ENCODE assay signal across 8 cellular contexts in the genomic region with DNA sequence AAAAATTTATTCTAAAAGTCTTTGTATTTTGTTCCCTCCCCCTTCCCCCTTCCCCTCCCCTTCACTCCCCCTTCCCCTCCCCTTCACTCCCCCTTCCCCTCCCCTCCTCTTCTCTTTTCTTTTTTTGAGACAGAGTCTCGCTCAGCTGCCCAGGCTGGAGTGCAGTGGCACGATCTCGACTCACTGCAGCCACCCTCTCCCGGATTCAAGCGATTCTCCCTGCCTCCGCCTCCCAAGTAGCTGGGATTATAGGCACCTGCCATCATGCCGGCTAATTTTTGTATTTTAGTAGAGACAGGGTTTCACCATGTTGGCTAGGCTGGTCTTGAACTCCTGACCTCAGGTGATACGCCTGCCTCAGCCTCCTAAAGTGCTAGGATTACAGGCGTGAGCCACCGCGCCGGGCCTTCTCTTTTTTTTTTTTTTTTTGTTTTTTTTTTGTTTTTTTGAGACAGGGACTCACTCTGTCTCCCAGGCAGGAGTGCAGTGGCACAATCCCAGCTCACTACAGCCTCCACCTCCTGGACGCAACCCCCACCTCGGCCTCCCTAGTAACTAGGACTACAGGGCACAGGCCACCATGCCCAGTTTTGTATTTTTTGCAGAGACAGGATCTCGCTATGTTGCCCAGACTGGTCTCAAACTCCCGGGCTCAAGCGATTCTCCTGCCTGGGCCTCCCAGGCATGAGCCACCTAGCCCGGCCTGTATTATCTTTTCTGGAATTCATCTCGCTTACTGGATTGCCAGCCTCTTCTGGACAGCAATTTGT. TPM values are rescaled to one million over a fixed set of nuclear protein-coding genes. Genes with fewer than 3 reads are reported as not detected.
A peak's percentile ranks its signal among the peaks of the same experiment; 100 is the strongest.
DNase-seq lines count a peak whose midpoint lies in the region; ATAC-seq and TF ChIP-seq lines count a peak whose summit lies in the region.

No MANE protein-coding gene starts in this region.

- peaks cover 20% of the 10 kb centered on the region for H3K4me1 Mint-ChIP-seq in activated naive CD4-positive, alpha-beta T cell treated with anti-CD3 and anti-CD28 coated beads, Interleukin-2, amount 50 U/mL, for 24 hours
- H3K4me1 Mint-ChIP-seq in activated naive CD8-positive, alpha-beta T cell treated with anti-CD3 and anti-CD28 coated beads, Interleukin-2, amount 50 U/mL, for 24 hours = peaks cover 19% of the 10 kb centered on the region

- H3K27ac ChIP-seq in liver (ENCODE audit: low read depth in 1 of 2, low read length in 2 of 2) (peak overlapping the region; percentile 90 to 99), tibial nerve (peak overlapping the region in 3 of 4 donors; percentile 93 to 96 (median 96))

- peak overlapping the region; percentile 99 for H3K27ac Mint-ChIP-seq in activated naive CD4-positive, alpha-beta T cell treated with anti-CD3 and anti-CD28 coated beads, Interleukin-2, amount 50 U/mL, for 24 hours
- peak overlapping the region; percentile 99 for H3K27ac Mint-ChIP-seq in activated naive CD8-positive, alpha-beta T cell treated with anti-CD3 and anti-CD28 coated beads, Interleukin-2, amount 50 U/mL, for 24 hours

- H3K4me3 ChIP-seq in liver (ENCODE audit: low read depth in 1 of 3, low read length in 3 of 3) = peak overlapping the region; percentile 63 to 83 (median 82)
- H3K4me3 ChIP-seq in tibial nerve = peak overlapping the region; percentile 73 to 95 (median 80)

- H3K27me3 Mint-ChIP-seq in activated naive CD4-positive, alpha-beta T cell treated with anti-CD3 and anti-CD28 coated beads, Interleukin-2, amount 50 U/mL, for 24 hours = no peaks in the 10 kb centered on the region
- H3K27me3 Mint-ChIP-seq in activated naive CD8-positive, alpha-beta T cell treated with anti-CD3 and anti-CD28 coated beads, Interleukin-2, amount 50 U/mL, for 24 hours = no peaks in the 10 kb centered on the region

- no peak for TF ChIP-seq CTCF in liver (IDR thresholded peaks at IDR 0.05; ENCODE audit: low read depth, low read length, missing input control)
- TF ChIP-seq CTCF in tibial nerve (IDR thresholded peaks at IDR 0.05) = no peak

- no peak for TF ChIP-seq EP300 in tibial nerve (IDR thresholded peaks at IDR 0.05)

- H3K4me3 Mint-ChIP-seq in activated naive CD4-positive, alpha-beta T cell treated with anti-CD3 and anti-CD28 coated beads, Interleukin-2, amount 50 U/mL, for 24 hours = peak overlapping the region; percentile 98
- peak overlapping the region; percentile 93 for H3K4me3 Mint-ChIP-seq in activated naive CD8-positive, alpha-beta T cell treated with anti-CD3 and anti-CD28 coated beads, Interleukin-2, amount 50 U/mL, for 24 hours

- 94% methylated on average over 19 of the region's 19 CpGs for WGBS in liver
- 89 to 91% methylated on average over 19 of the region's 19 CpGs for WGBS in tibial nerve, 2 donors

- no peak for DNase-seq in activated naive CD4-positive, alpha-beta T cell (lab: John Stamatoyannopoulos, UW)
- DNase-seq in activated naive CD8-positive, alpha-beta T cell treated with anti-CD3 and anti-CD28 coated beads, Interleukin-2, amount 50 U/mL, for 24 hours = no peak
- DNase-seq in tibial nerve (ENCODE audit: low spot score in 2 of 2) (no peak), NCI-H748 (lab: John Stamatoyannopoulos, UW; ENCODE audit: unreplicated experiment) (no peak), COR-L47 (lab: John Stamatoyannopoulos, UW) (no peak)

- peak overlapping the region; percentile 69 to 97 for H3K9ac ChIP-seq in liver (ENCODE audit: low read depth in 1 of 2, low read length in 2 of 2)

- H3K4me1 ChIP-seq in liver (ENCODE audit: control insufficient read depth in 4 of 4, insufficient read depth in 4 of 4, low read length in 3 of 4) = peaks cover 0 to 3% (median 2%) of the 10 kb centered on the region in 4 donors
- peaks cover 0 to 16% (median 4%) of the 10 kb centered on the region in 4 donors for H3K4me1 ChIP-seq in tibial nerve

- peaks cover 2% of the 10 kb centered on the region for H3K36me3 Mint-ChIP-seq in activated naive CD4-positive, alpha-beta T cell treated with anti-CD3 and anti-CD28 coated beads, Interleukin-2, amount 50 U/mL, for 24 hours
- no peaks in the 10 kb centered on the region for H3K36me3 Mint-ChIP-seq in activated naive CD8-positive, alpha-beta T cell treated with anti-CD3 and anti-CD28 coated beads, Interleukin-2, amount 50 U/mL, for 24 hours (ENCODE audit: low read depth)

- H3K27me3 ChIP-seq in liver (ENCODE audit: control insufficient read depth in 4 of 4, insufficient read depth in 4 of 4, low read length in 3 of 4) (no peaks in the 10 kb centered on the region), tibial nerve (no peaks in the 10 kb centered on the region)

- no peak for TF ChIP-seq RAD21 in liver (IDR thresholded peaks at IDR 0.05)

- H3K9me3 ChIP-seq in liver (ENCODE audit: control insufficient read depth in 4 of 4, low read length in 3 of 4) (no peaks in the 10 kb centered on the region), tibial nerve (no peaks in the 10 kb centered on the region)

- H3K36me3 ChIP-seq in liver (ENCODE audit: control insufficient read depth in 4 of 4, insufficient read depth in 3 of 4, low read depth in 1 of 4, low read length in 3 of 4) (no peaks in the 10 kb centered on the region), tibial nerve (no peaks in the 10 kb centered on the region)

- TF ChIP-seq POLR2A in tibial nerve (IDR thresholded peaks at IDR 0.05) = no peak

- H3K9me3 Mint-ChIP-seq in activated naive CD4-positive, alpha-beta T cell treated with anti-CD3 and anti-CD28 coated beads, Interleukin-2, amount 50 U/mL, for 24 hours = no peaks in the 10 kb centered on the region
- no peaks in the 10 kb centered on the region for H3K9me3 Mint-ChIP-seq in activated naive CD8-positive, alpha-beta T cell treated with anti-CD3 and anti-CD28 coated beads, Interleukin-2, amount 50 U/mL, for 24 hours

- ATAC-seq in activated naive CD8-positive, alpha-beta T cell treated with anti-CD3 and anti-CD28 coated beads, Interleukin-2, amount 50 U/mL, for 24 hours = no peak
- ATAC-seq in GM19467 (IDR thresholded peaks at IDR 0.05; ENCODE audit: unreplicated experiment) = no peak

TF ChIP-seq in liver, 16 proteins besides CTCF, POLR2A, EP300 and RAD21:
- TF ChIP-seq YY1 (IDR thresholded peaks at IDR 0.05) (no peak), MAX (IDR thresholded peaks at IDR 0.05) (no peak), TAF1 (conservative IDR thresholded peaks at IDR 0.05) (no peak), SP1 (IDR thresholded peaks at IDR 0.05) (no peak), HNF4A (conservative IDR thresholded peaks at IDR 0.05) (no peak), GABPA (IDR thresholded peaks at IDR 0.05 in 1 of 2, conservative IDR thresholded peaks at IDR 0.05 in 1 of 2) (no peak)
TF ChIP-seq in liver: peak in this region for 0.

RNA-seq across cellular contexts. Expression of gene AFG1L, which starts 1.1 kb away (rescaled TPM):
- total RNA-seq in liver (1 to 10 TPM; 2.7 TPM), tibial nerve (1 to 10 TPM; 2.0 to 5.2 (median 4.1) TPM)
- 1 to 10 TPM; 2.7 to 2.8 TPM for polyA plus RNA-seq in liver

RNA-seq across cellular contexts. Expression of gene SNX3, which starts 32.9 kb away (rescaled TPM):
- total RNA-seq in liver (100 to 1,000 TPM in 1 of 2 donors, 10 to 100 TPM in 1; 67.9 to 161 TPM), tibial nerve (100 to 1,000 TPM; 123 to 182 (median 170) TPM)
- 100 to 1,000 TPM in 1 of 2 donors, 10 to 100 TPM in 1; 98.0 to 124 TPM for polyA plus RNA-seq in liver
